Comparison of ENCODE assay signal across 23 cellular contexts in the genomic region with DNA sequence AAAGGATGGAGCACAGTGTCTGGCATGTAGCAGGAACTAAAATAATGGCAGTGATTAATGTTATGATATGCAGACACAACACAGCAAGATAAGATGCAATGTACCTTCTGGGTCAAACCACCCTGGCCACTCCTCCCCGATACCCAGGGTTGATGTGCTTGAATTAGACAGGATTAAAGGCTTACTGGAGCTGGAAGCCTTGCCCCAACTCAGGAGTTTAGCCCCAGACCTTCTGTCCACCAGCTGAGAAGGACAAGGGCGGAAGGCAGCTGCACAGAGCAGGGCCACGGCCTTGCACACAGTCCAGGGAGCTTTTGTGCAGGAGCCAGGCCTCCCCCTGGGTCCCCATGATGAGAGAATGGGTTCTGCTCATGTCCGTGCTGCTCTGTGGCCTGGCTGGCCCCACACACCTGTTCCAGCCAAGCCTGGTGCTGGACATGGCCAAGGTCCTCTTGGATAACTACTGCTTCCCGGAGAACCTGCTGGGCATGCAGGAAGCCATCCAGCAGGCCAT. TPM values are rescaled to one million over a fixed set of nuclear protein-coding genes. Genes with fewer than 3 reads are reported as not detected.
DNase-seq lines count a peak whose midpoint lies in the region; ATAC-seq and TF ChIP-seq lines count a peak whose summit lies in the region.
"Had no signal": no experiment of that assay in that cellular context is flagged by ENCODE, and none has a peak within 500 bp of the region (broad histone marks: within the 10 kb centered on the region; RNA-seq: fewer than 3 reads in every experiment).

Gene RBP3, plus strand, starts transcription at position 226 of the 514 bp plus-strand sequence. Its CDS starts 122 bp downstream, at position 348.

- no peak for TF ChIP-seq EP300 in sigmoid colon (IDR thresholded peaks at IDR 0.05)

- DNase-seq in NCI-H82 (lab: John Stamatoyannopoulos, UW) (peak; percentile 92), fibroblast of villous mesenchyme (ENCODE audit: low read depth) (peak; percentile 31), posterior vena cava (ENCODE audit: low spot score) (peak; percentile 64), sigmoid colon (no peak), NCI-H226 (no peak), mucosa of gallbladder (ENCODE audit: low spot score) (no peak)
- DNase-seq: DMS153, GF-D8, GM23248, MM.1S, NCI-H1092 treated with DMSO at 0.1 percent for 48 hours, NCI-H146, NCI-H2081, NCI-H774, SHP77 treated with DMSO at 0.1 percent for 48 hours had no signal

- TF ChIP-seq CTCF in C4-2B (conservative IDR thresholded peaks at IDR 0.05) (no peak), fibroblast of villous mesenchyme (IDR thresholded peaks at IDR 0.05; ENCODE audit: insufficient read depth, low read depth, low read length) (no peak), sigmoid colon (IDR thresholded peaks at IDR 0.05) (no peak)

- no peak within 1 kb of the TSS for H3K4me3 ChIP-seq in fibroblast of villous mesenchyme (ENCODE audit: low read depth, low read length)
- H3K4me3 ChIP-seq in sigmoid colon = no peak within 1 kb of the TSS
- H3K4me3 ChIP-seq: GM12878, GM23248 had no signal

- intact Hi-C loops in posterior vena cava (cut with DNase I) = no loop called here
- intact Hi-C loops in sigmoid colon (cut with DNase I) = no loop called here

- TF ChIP-seq POLR2A in sigmoid colon (IDR thresholded peaks at IDR 0.05) = no peak

- H3K27ac ChIP-seq in C4-2B = peak within 1 kb of the TSS; percentile 59
- no peak within 1 kb of the TSS for H3K27ac ChIP-seq in sigmoid colon
- H3K27ac ChIP-seq: GM23248 had no signal

- no peaks in the 10 kb centered on the region for H3K36me3 ChIP-seq in sigmoid colon

- no peaks in the 10 kb centered on the region for H3K4me1 ChIP-seq in sigmoid colon

- H3K9me3 ChIP-seq in sigmoid colon = no peaks in the 10 kb centered on the region

- H3K27me3 ChIP-seq in sigmoid colon = no peaks in the 10 kb centered on the region

- no peak for ATAC-seq in HG02623 (IDR thresholded peaks at IDR 0.05; ENCODE audit: unreplicated experiment)
- ATAC-seq: GM12878, HCT116 had no signal

- 88 to 93% methylated on average over 5 of the region's 5 CpGs for WGBS in sigmoid colon, 2 donors

RNA-seq across cellular contexts. Expression of gene RBP3, which starts in this region (rescaled TPM):
- not detected in 2 replicates for total RNA-seq in fibroblast of villous mesenchyme
- not detected for total RNA-seq in posterior vena cava
- total RNA-seq in sigmoid colon = not detected
- polyA plus RNA-seq in sigmoid colon = not detected
- total RNA-seq in mucosa of gallbladder = not detected
- total RNA-seq: Daoy, GM12878, GM23248, LHCN-M2, NCI-H460, RPMI7951 had no signal
- polyA plus RNA-seq: GM12878, GM23248 had no signal

Comparison
In these comparisons a context has a peak if more than half of its experiments do, and no peak if none do; other contexts are left out.
1. Peak in DNase-seq in fibroblast of villous mesenchyme; RNA of the gene not detected or under 1 TPM.
2. Peak in DNase-seq in posterior vena cava; RNA of the gene not detected or under 1 TPM.